7 cellular contexts compared by ENCODE assay signal in genomic region chr9:121463026-121463827, GRCh38. TPM values are rescaled to one million over a fixed set of nuclear protein-coding genes. Genes with fewer than 3 reads are reported as not detected.
DNase-seq lines count a peak whose midpoint lies in the region; ATAC-seq and TF ChIP-seq lines count a peak whose summit lies in the region.

No MANE protein-coding gene starts in this region.

- no peaks in the 10 kb centered on the region for H3F3A ChIP-seq in Loucy (ENCODE audit: low read depth)

- ATAC-seq in left lobe of liver (peak; percentile 89), aorta (ENCODE audit: low FRiP score) (peak; percentile 75), HG03039 (IDR thresholded peaks at IDR 0.05; ENCODE audit: unreplicated experiment) (no peak), GM18861 (IDR thresholded peaks at IDR 0.05; ENCODE audit: unreplicated experiment) (no peak)

- H3K9me2 ChIP-seq in Loucy (replicated peaks; ENCODE audit: low read depth, low read length) = no peaks in the 10 kb centered on the region

- intact Hi-C loops in aorta (cut with DNase I) = loop anchor here (2.0 to 5.0 kb wide), 2 partner anchors 36 to 74 kb away; partner anchors contain the start of gene GGTA1 (in 2 of the 2)

- H4K20me1 ChIP-seq in Loucy (ENCODE audit: insufficient read depth, low read length, poor library complexity, severe bottlenecking) = no peaks in the 10 kb centered on the region

- 27 to 29% methylated on average over 12 of the region's 12 CpGs for WGBS in aorta, 2 donors

- no peak overlapping the region for H3K9ac ChIP-seq in Loucy (ENCODE audit: low read depth, low read length, poor library complexity, severe bottlenecking)

- H3K79me2 ChIP-seq in Loucy (ENCODE audit: insufficient read depth, low read length) = no peaks in the 10 kb centered on the region

- H3K27me3 ChIP-seq in Loucy (ENCODE audit: insufficient read depth, low read length, poor library complexity, severe bottlenecking) (no peaks in the 10 kb centered on the region), aorta (ENCODE audit: control insufficient read depth in 1 of 2, insufficient read depth in 2 of 2, low read length in 1 of 2) (no peaks in the 10 kb centered on the region)

- H3K36me3 ChIP-seq in Loucy (ENCODE audit: insufficient read depth, low read length) = no peaks in the 10 kb centered on the region
- no peaks in the 10 kb centered on the region for H3K36me3 ChIP-seq in aorta (ENCODE audit: control insufficient read depth in 1 of 2, insufficient read depth in 2 of 2, low read length in 1 of 2)

- in situ Hi-C loops in G401 (cut with HindIII; ENCODE audit: low sequenced_read_pairs) = no loop called here

- DNase-seq in G401 (ENCODE audit: low spot score) = peak; percentile 11
- DNase-seq in astrocyte of the hippocampus (ENCODE audit: low read depth, low spot score) = peak; percentile 42
- no peak for DNase-seq in left lobe of liver (ENCODE audit: low spot score)
- DNase-seq in aorta = peak; percentile 77 to 89

- H3K4me3 ChIP-seq in Loucy (ENCODE audit: low read length, poor library complexity, severe bottlenecking) (no peak overlapping the region), aorta (ENCODE audit: low read length in 2 of 2) (no peak overlapping the region)

- peak; percentile 97 for TF ChIP-seq CTCF in Loucy (conservative IDR thresholded peaks at IDR 0.05; ENCODE audit: low read length)

- H3K4me1 ChIP-seq in Loucy (ENCODE audit: insufficient read depth, low read length, poor library complexity, severe bottlenecking) (no peaks in the 10 kb centered on the region), aorta (ENCODE audit: control insufficient read depth in 1 of 2, insufficient read depth in 2 of 2, low read length in 2 of 2) (no peaks in the 10 kb centered on the region)

- H3K4me2 ChIP-seq in Loucy (ENCODE audit: low read depth, low read length, poor library complexity, severe bottlenecking) = no peak overlapping the region

- peak overlapping the region; percentile 79 for H2AFZ ChIP-seq in Loucy (ENCODE audit: low read length)

- H3K9me3 ChIP-seq in Loucy (ENCODE audit: insufficient read depth, low read depth, low read length) = no peaks in the 10 kb centered on the region
- no peaks in the 10 kb centered on the region for H3K9me3 ChIP-seq in aorta (ENCODE audit: control insufficient read depth, low read length)

- peak overlapping the region in 1 of 2 donors; percentile 34 for H3K27ac ChIP-seq in aorta (ENCODE audit: low read depth in 1 of 2, low read length in 2 of 2)

RNA-seq across cellular contexts. Expression of gene GGTA1, which starts 36.4 kb away (rescaled TPM):
- not detected in 2 replicates for total RNA-seq in G401 (2014; rRNA removed; shearing (Covaris generic))
- total RNA-seq in left lobe of liver (1.2 TPM), aorta (10 to 100 TPM; 17.6 to 38.9 TPM)
- 100 to 1,000 TPM; 102 to 239 TPM for polyA plus RNA-seq in aorta

Comparison
In these comparisons a context has a peak if more than half of its experiments do, and no peak if none do; other contexts are left out.
1. ATAC-seq: peak in left lobe of liver (single experiment) and aorta (single experiment); none in HG03039 (single experiment) and GM18861 (single experiment).